15 cellular contexts compared by ENCODE assay signal in the genomic region with DNA sequence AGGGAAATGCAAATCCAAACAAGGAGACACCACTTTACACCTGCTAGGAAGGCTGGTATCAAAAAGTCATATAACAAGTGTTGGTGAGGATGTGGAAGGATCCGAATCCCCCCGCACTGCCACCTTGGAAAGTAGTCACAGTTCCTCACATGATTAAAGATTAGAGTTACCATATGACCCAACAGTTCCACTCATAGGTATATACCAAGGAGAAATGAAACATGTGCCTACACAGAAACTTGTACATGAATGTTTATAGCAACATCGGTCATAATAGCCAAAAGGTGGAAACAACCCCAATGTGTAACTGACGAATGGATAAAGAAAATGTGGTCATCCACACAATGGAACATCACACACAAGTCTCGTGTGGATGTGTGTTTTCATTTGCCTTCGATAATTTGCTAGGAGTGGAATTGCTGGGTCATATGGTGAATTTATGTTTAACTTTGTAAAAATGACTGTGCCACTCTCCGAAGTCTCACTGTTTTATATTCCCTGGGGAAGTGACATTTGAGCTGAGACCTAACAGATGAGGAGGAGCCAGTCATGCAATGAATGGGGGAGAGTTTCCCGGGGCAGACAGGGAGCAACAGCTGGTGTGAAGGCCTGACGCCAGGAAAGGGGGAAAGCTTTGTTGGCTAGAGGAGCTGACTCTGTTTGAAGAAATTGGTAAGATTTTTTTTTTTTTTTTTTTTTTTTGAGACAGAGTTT.
DNase-seq lines count a peak whose midpoint lies in the region; ATAC-seq and TF ChIP-seq lines count a peak whose summit lies in the region.
"Had no signal": no experiment of that assay in that cellular context is flagged by ENCODE, and none has a peak within 500 bp of the region (broad histone marks: within the 10 kb centered on the region; RNA-seq: fewer than 3 reads in every experiment).

No MANE protein-coding gene starts in this region.

- no peaks in the 10 kb centered on the region for H3K36me3 ChIP-seq in right atrium auricular region
- H3K36me3 ChIP-seq in CD8-positive, alpha-beta T cell (ENCODE audit: insufficient read depth, low read length): no peaks in the 10 kb centered on the region
- H3K36me3 ChIP-seq: prostate gland, SJSA1, vagina had no signal

- DNase-seq in Right ventricle myocardium inferior (ENCODE audit: missing footprints) (peak; percentile 46), right atrium auricular region (ENCODE audit: low spot score) (no peak), NCI-H1694 treated with DMSO at 0.1 percent for 48 hours (lab: John Stamatoyannopoulos, UW) (peak; percentile 84), activated B cell treated with CpG ODN at 0.5 μM for 24 hours (no peak), NCI-H146 treated with DMSO at 0.1 percent for 48 hours (lab: John Stamatoyannopoulos, UW; ENCODE audit: unreplicated experiment) (no peak)
- no peak for DNase-seq in CD8-positive, alpha-beta T cell
- DNase-seq: activated T-cell treated with anti-CD3 and anti-CD28 coated beads, Interleukin-2, amount 50 U/mL, for 48 hours; KBM-7; NCI-H2029 had no signal

- H3K36me3 Mint-ChIP-seq in activated B cell treated with CpG ODN at 0.5 μM for 24 hours (ENCODE audit: low read depth): no peaks in the 10 kb centered on the region
- no peaks in the 10 kb centered on the region for H3K36me3 Mint-ChIP-seq in stimulated activated memory B cell treated with anti-CD40 and anti-IgM and Interleukin-4, amounts not matched to agents 10 μg/mL and 1 μg/mL and 100 μg/mL, for 72 hours
- H3K36me3 Mint-ChIP-seq in CD8-positive, alpha-beta T cell: no peaks in the 10 kb centered on the region

- intact Hi-C loops in Right ventricle myocardium inferior (cut with DNase I): no loop called here
- intact Hi-C loops in activated B cell treated with CpG ODN at 0.5 μM for 24 hours (cut with micrococcal nuclease): no loop called here
- intact Hi-C loops in CD8-positive, alpha-beta T cell (cut with DNase I, micrococcal nuclease): loop anchor here in 1 of 2 experiments (10.0 kb wide), 1 partner anchor 155 kb away; no protein-coding TSS in a partner anchor

- H3K27me3 ChIP-seq in right atrium auricular region: no peaks in the 10 kb centered on the region
- H3K27me3 ChIP-seq in CD8-positive, alpha-beta T cell (ENCODE audit: insufficient read depth, low read length): no peaks in the 10 kb centered on the region
- H3K27me3 ChIP-seq: vagina had no signal

- POLR2A ChIA-PET in activated B cell treated with CpG ODN at 0.5 μM for 24 hours (lab: Charles Lee): no interaction called here
- POLR2A ChIA-PET in CD8-positive, alpha-beta T cell (lab: Charles Lee): interaction anchor here (0.6 kb wide), 1 partner anchor 141 kb away, joined by 3 read pairs; no protein-coding TSS in a partner anchor

- peaks cover 9% of the 10 kb centered on the region for H3K4me1 Mint-ChIP-seq in activated B cell treated with CpG ODN at 0.5 μM for 24 hours
- H3K4me1 Mint-ChIP-seq in stimulated activated memory B cell treated with anti-CD40 and anti-IgM and Interleukin-4, amounts not matched to agents 10 μg/mL and 1 μg/mL and 100 μg/mL, for 72 hours: peaks cover 20% of the 10 kb centered on the region
- no peaks in the 10 kb centered on the region for H3K4me1 Mint-ChIP-seq in CD8-positive, alpha-beta T cell (ENCODE audit: low read depth)

- ATAC-seq in Right ventricle myocardium inferior: no peak
- ATAC-seq in activated B cell treated with CpG ODN at 0.5 μM for 24 hours (ENCODE audit: low read depth): peak; percentile 28
- peak; percentile 73 for ATAC-seq in stimulated activated memory B cell treated with anti-CD40 and anti-IgM and Interleukin-4, amounts not matched to agents 10 μg/mL and 1 μg/mL and 100 μg/mL, for 72 hours
- no peak for ATAC-seq in CD8-positive, alpha-beta T cell
- no peak for ATAC-seq in GM21447 (IDR thresholded peaks at IDR 0.05; ENCODE audit: unreplicated experiment)

- TF ChIP-seq CTCF in right atrium auricular region (IDR thresholded peaks at IDR 0.05) (no peak), activated B cell treated with CpG ODN at 0.5 μM for 24 hours (IDR thresholded peaks at IDR 0.05) (no peak)
- TF ChIP-seq CTCF in CD8-positive, alpha-beta T cell (IDR thresholded peaks at IDR 0.05): no peak

- no peak overlapping the region for H3K27ac ChIP-seq in right atrium auricular region
- no peak overlapping the region for H3K27ac ChIP-seq in CD8-positive, alpha-beta T cell (ENCODE audit: low read depth, low read length)
- H3K27ac ChIP-seq: HL-60, prostate gland, SJSA1, vagina had no signal

- peaks cover 7% of the 10 kb centered on the region for H3K27me3 Mint-ChIP-seq in activated B cell treated with CpG ODN at 0.5 μM for 24 hours
- peaks cover 26% of the 10 kb centered on the region for H3K27me3 Mint-ChIP-seq in stimulated activated memory B cell treated with anti-CD40 and anti-IgM and Interleukin-4, amounts not matched to agents 10 μg/mL and 1 μg/mL and 100 μg/mL, for 72 hours
- no peaks in the 10 kb centered on the region for H3K27me3 Mint-ChIP-seq in CD8-positive, alpha-beta T cell (ENCODE audit: low read depth)

- H3K4me1 ChIP-seq in right atrium auricular region: no peaks in the 10 kb centered on the region
- no peaks in the 10 kb centered on the region for H3K4me1 ChIP-seq in CD8-positive, alpha-beta T cell (ENCODE audit: insufficient read depth, low read length)
- H3K4me1 ChIP-seq: prostate gland, SJSA1, vagina had no signal

- no peak overlapping the region for H3K4me3 ChIP-seq in right atrium auricular region
- no peak overlapping the region for H3K4me3 ChIP-seq in CD8-positive, alpha-beta T cell (ENCODE audit: low read depth, low read length)
- H3K4me3 ChIP-seq: prostate gland, SJSA1, vagina had no signal

- no peaks in the 10 kb centered on the region for H3K9me3 ChIP-seq in right atrium auricular region
- no peaks in the 10 kb centered on the region for H3K9me3 ChIP-seq in CD8-positive, alpha-beta T cell (ENCODE audit: low read length)
- H3K9me3 ChIP-seq: prostate gland, SJSA1, vagina had no signal

- no peak overlapping the region for H3K4me3 Mint-ChIP-seq in activated B cell treated with CpG ODN at 0.5 μM for 24 hours
- H3K4me3 Mint-ChIP-seq in stimulated activated memory B cell treated with anti-CD40 and anti-IgM and Interleukin-4, amounts not matched to agents 10 μg/mL and 1 μg/mL and 100 μg/mL, for 72 hours: no peak overlapping the region
- no peak overlapping the region for H3K4me3 Mint-ChIP-seq in CD8-positive, alpha-beta T cell

- no peaks in the 10 kb centered on the region for H3K9me3 Mint-ChIP-seq in activated B cell treated with CpG ODN at 0.5 μM for 24 hours
- H3K9me3 Mint-ChIP-seq in stimulated activated memory B cell treated with anti-CD40 and anti-IgM and Interleukin-4, amounts not matched to agents 10 μg/mL and 1 μg/mL and 100 μg/mL, for 72 hours: no peaks in the 10 kb centered on the region
- H3K9me3 Mint-ChIP-seq in CD8-positive, alpha-beta T cell: no peaks in the 10 kb centered on the region

- CTCF ChIA-PET in activated B cell treated with CpG ODN at 0.5 μM for 24 hours (lab: Charles Lee): no interaction called here
- CTCF ChIA-PET in CD8-positive, alpha-beta T cell (lab: Charles Lee): interaction anchor here (0.6 kb wide), 1 partner anchor 189 kb away, joined by 3 read pairs; no protein-coding TSS in a partner anchor

- no peak overlapping the region for H3K27ac Mint-ChIP-seq in activated B cell treated with CpG ODN at 0.5 μM for 24 hours
- peak overlapping the region; percentile 78 for H3K27ac Mint-ChIP-seq in stimulated activated memory B cell treated with anti-CD40 and anti-IgM and Interleukin-4, amounts not matched to agents 10 μg/mL and 1 μg/mL and 100 μg/mL, for 72 hours
- H3K27ac Mint-ChIP-seq in CD8-positive, alpha-beta T cell: no peak overlapping the region

Comparison
In these comparisons a context has a peak if more than half of its experiments do, and no peak if none do; other contexts are left out.
1. DNase-seq: peak in Right ventricle myocardium inferior (single experiment) and NCI-H1694 treated with DMSO at 0.1 percent for 48 hours (single experiment); none in right atrium auricular region (single experiment), activated B cell treated with CpG ODN at 0.5 μM for 24 hours (single experiment), NCI-H146 treated with DMSO at 0.1 percent for 48 hours (single experiment) and CD8-positive, alpha-beta T cell (0 of 7).
2. ATAC-seq: peak in activated B cell treated with CpG ODN at 0.5 μM for 24 hours (single experiment) and stimulated activated memory B cell treated with anti-CD40 and anti-IgM and Interleukin-4, amounts not matched to agents 10 μg/mL and 1 μg/mL and 100 μg/mL, for 72 hours (single experiment); none in Right ventricle myocardium inferior (single experiment), CD8-positive, alpha-beta T cell (single experiment) and GM21447 (single experiment).